In genomic region chr12:113504917-113505316, GRCh38 we compare ENCODE assay signal across 30 cellular contexts. TPM values are rescaled to one million over a fixed set of nuclear protein-coding genes. Genes with fewer than 3 reads are reported as not detected.
"Had no signal": no experiment of that assay in that cellular context is flagged by ENCODE, and none has a peak within 500 bp of the region (broad histone marks: within the 10 kb centered on the region; RNA-seq: fewer than 3 reads in every experiment).

No MANE protein-coding gene starts in this region.

- ATAC-seq: stimulated activated effector memory CD8-positive, alpha-beta T cell treated with anti-CD3 and anti-CD28 coated beads, Interleukin-12 subunit alpha, Interleukin-12 subunit beta, amount 100 ng/mL, for 72 hours; stimulated activated memory B cell treated with anti-CD40 and anti-IgM and Interleukin-4, amounts not matched to agents 10 μg/mL and 1 μg/mL and 100 μg/mL, for 72 hours; stimulated activated naive B cell treated with anti-CD40 and anti-IgM and Interleukin-4, amounts not matched to agents 10 μg/mL and 1 μg/mL and 100 μg/mL, for 72 hours; stimulated activated naive CD8-positive, alpha-beta T cell treated with anti-CD3 and anti-CD28 coated beads, Interleukin-15, amount 100 ng/mL, for 72 hours; stimulated activated naive CD8-positive, alpha-beta T cell treated with anti-CD3 and anti-CD28 coated beads, Interleukin-15, Interleukin-2, amounts not matched to agents 100 U/mL and 50 U/mL, for 24 hours; upper lobe of right lung had no signal

- H3K4me3 ChIP-seq: stomach, suprapubic skin, testis, thoracic aorta, thyroid gland, tibial artery, tibial nerve, transverse colon, upper lobe of left lung, upper lobe of right lung, uterus, vagina had no signal

- H3K9me3 ChIP-seq: testis, thoracic aorta, thyroid gland, tibial artery, transverse colon, upper lobe of left lung, upper lobe of right lung, uterus, vagina had no signal

- H3K27me3 ChIP-seq: testis, thyroid gland, uterus, vagina had no signal

- FAIRE-seq: urothelium cell line had no signal

- DNase-seq: stimulated activated CD4-positive, alpha-beta T cell treated with anti-CD3 and anti-CD28 coated beads, Interleukin-2, amount 100 ng/mL, for 48 hours; stimulated activated CD4-positive, alpha-beta T cell treated with anti-CD3 and anti-CD28 coated beads, Interleukin-4, amount 100 ng/mL, for 1 hour; stimulated activated CD4-positive, alpha-beta T cell treated with anti-CD3 and anti-CD28 coated beads, Interleukin-4, amount 100 ng/mL, for 24 hours; stimulated activated CD4-positive, alpha-beta T cell treated with anti-CD3 and anti-CD28 coated beads, Interleukin-4, amount 100 ng/mL, for 4 hours; stimulated activated CD8-positive, alpha-beta memory T cell treated with anti-CD3 and anti-CD28 coated beads, Interleukin-4, amount 100 ng/mL, for 48 hours; stimulated activated naive B cell treated with anti-CD40 and anti-IgM and Interleukin-4, amounts not matched to agents 10 μg/mL and 1 μg/mL and 100 μg/mL, for 72 hours; stimulated activated naive CD4-positive, alpha-beta T cell; stimulated activated naive CD4-positive, alpha-beta T cell treated with Interleukin-2 at 50 U/mL for 16 hours; stimulated activated naive CD8-positive, alpha-beta T cell treated with anti-CD3 and anti-CD28 coated beads, Interleukin-15, amount 100 ng/mL, for 72 hours; stimulated activated naive CD8-positive, alpha-beta T cell treated with anti-CD3 and anti-CD28 coated beads, Interleukin-15, Interleukin-2, amounts not matched to agents 100 U/mL and 50 U/mL, for 24 hours; stomach; substantia nigra; testis; thyroid gland; tibial artery; transverse colon; trophoblast cell; upper lobe of left lung; upper lobe of right lung; uterus had no signal

- H3K36me3 ChIP-seq: stomach, suprapubic skin, thoracic aorta, thyroid gland, tibial artery, tibial nerve, transverse colon, upper lobe of left lung, upper lobe of right lung, uterus, vagina had no signal

- H3K4me1 ChIP-seq: stomach, suprapubic skin, testis, thyroid gland, tibial artery, tibial nerve, transverse colon, upper lobe of left lung, upper lobe of right lung, uterus, vagina had no signal

- H3K27ac ChIP-seq: stomach, suprapubic skin, testis, thoracic aorta, thyroid gland, tibial artery, tibial nerve, transverse colon, upper lobe of left lung, upper lobe of right lung, uterus, vagina had no signal

RNA-seq across cellular contexts. Expression of gene LHX5, which starts 33.2 kb away (rescaled TPM):
- total RNA-seq: subcutaneous adipose tissue, suprapubic skin, thoracic aorta, tibial nerve, transverse colon, upper lobe of left lung, upper lobe of right lung, ureter, urinary bladder, uterus, vagina had no signal
- polyA plus RNA-seq: urinary bladder had no signal
